In genomic region chr9:23621166-23621565, GRCh38 we compare ENCODE assay signal across 20 cellular contexts.
DNase-seq lines count a peak whose midpoint lies in the region; ATAC-seq and TF ChIP-seq lines count a peak whose summit lies in the region.
"Had no signal": no experiment of that assay in that cellular context is flagged by ENCODE, and none has a peak within 500 bp of the region (broad histone marks: within the 10 kb centered on the region; RNA-seq: fewer than 3 reads in every experiment).

No MANE protein-coding gene starts in this region.

- H3K4me3 ChIP-seq in PC-9 (no peak overlapping the region), mammary epithelial cell (replicated peaks in 1 of 3; ENCODE audit: insufficient read depth in 1 of 3, low read depth in 2 of 3, low read length in 3 of 3) (no peak overlapping the region)
- H3K4me3 ChIP-seq: HAP-1, pancreas had no signal

- H3K9ac ChIP-seq in mammary epithelial cell (ENCODE audit: insufficient read depth, low read length), result no peak overlapping the region

- CTCF ChIA-PET in PC-9 (lab: Charles Lee), result no interaction called here
- CTCF ChIA-PET in mammary epithelial cell (lab: Charles Lee; ENCODE audit: low non-redundant PET), result no interaction called here

- peak overlapping the region; percentile 83 for H3K27ac Mint-ChIP-seq in nephron progenitor cell
- H3K27ac Mint-ChIP-seq: mesothelial cell of epicardium; natural killer cell treated with Interleukin-12 subunit alpha and Interleukin-12 subunit beta and Interleukin-15 and Interleukin-18, amount 100 ng/mL, for 72 hours had no signal

- DNase-seq in COLO829 (ENCODE audit: low spot score) (peak; percentile 4), PC-9 (peak in 1 of 2 experiments; percentile 79), mammary epithelial cell (peak; percentile 78), nephron progenitor cell (no peak), SW 1271 (lab: John Stamatoyannopoulos, UW) (no peak), NCI-H526 (lab: John Stamatoyannopoulos, UW) (no peak)
- DNase-seq in activated effector memory CD4-positive, alpha-beta T cell treated with Interleukin-2 at 50 U/mL for 16 hours, result no peak
- DNase-seq: activated CD8-positive, alpha-beta memory T cell treated with anti-CD3 and anti-CD28 coated beads, Interleukin-2, amount 50 U/mL, for 48 hours; activated effector memory CD4-positive, alpha-beta T cell treated with anti-CD3 and anti-CD28 coated beads, Interleukin-2, amount 50 U/mL, for 16 hours; NCI-H1417 treated with DMSO at 0.1 percent for 48 hours; NCI-H2107; pancreas; SHP77; stimulated activated CD4-positive, alpha-beta T cell treated with anti-CD3 and anti-CD28 coated beads, Interleukin-2, amount 100 ng/mL, for 24 hours; stimulated activated naive CD4-positive, alpha-beta T cell had no signal

- H3K27me3 ChIP-seq in PC-9 (ENCODE audit: insufficient read depth, low read depth) (no peaks in the 10 kb centered on the region), mammary epithelial cell (ENCODE audit: insufficient read depth, low read length) (no peaks in the 10 kb centered on the region)
- H3K27me3 ChIP-seq: pancreas had no signal

- dilution Hi-C loops in mammary epithelial cell (cut with HindIII; ENCODE audit: low sequenced_read_pairs), result no loop called here

- H3K9me3 ChIP-seq in PC-9 (ENCODE audit: insufficient read depth, low read depth) (peaks cover 3% of the 10 kb centered on the region; the same call in 1 of the 2 replicates), mammary epithelial cell (replicated peaks; ENCODE audit: insufficient read depth, low read length) (no peaks in the 10 kb centered on the region)
- H3K9me3 ChIP-seq: HAP-1, pancreas had no signal

- TF ChIP-seq CTCF in PC-9 (conservative IDR thresholded peaks at IDR 0.05), result no peak
- TF ChIP-seq CTCF in mammary epithelial cell (conservative IDR thresholded peaks at IDR 0.05 in 1 of 2, IDR thresholded peaks at IDR 0.05 in 1 of 2; ENCODE audit: extremely low read depth in 1 of 2, insufficient read depth in 1 of 2, low read depth in 1 of 2, low read length in 2 of 2), result no peak
- no peak for TF ChIP-seq CTCF in nephron progenitor cell (IDR thresholded peaks at IDR 0.05)

- H3K27ac ChIP-seq in PC-9, result peak overlapping the region; percentile 80
- peak overlapping the region; percentile 30 for H3K27ac ChIP-seq in mammary epithelial cell (ENCODE audit: insufficient read depth, low read depth, low read length)
- H3K27ac ChIP-seq: pancreas, VCaP had no signal

- H3K4me1 ChIP-seq in PC-9 (replicated peaks; ENCODE audit: insufficient read depth) (peaks cover 29% of the 10 kb centered on the region), mammary epithelial cell (ENCODE audit: insufficient read depth, low read length) (peaks cover 20% of the 10 kb centered on the region)
- H3K4me1 ChIP-seq: HAP-1, pancreas had no signal

- H3K9me3 Mint-ChIP-seq in nephron progenitor cell, result peaks cover 5% of the 10 kb centered on the region

- ATAC-seq in HG03039 (IDR thresholded peaks at IDR 0.05; ENCODE audit: unreplicated experiment), result no peak
- ATAC-seq: natural killer cell treated with Interleukin-12 subunit alpha and Interleukin-12 subunit beta and Interleukin-15 and Interleukin-18, amount 100 ng/mL, for 72 hours; pancreas had no signal

- in situ Hi-C loops in mammary epithelial cell (cut with MboI; ENCODE audit: low sequenced_read_pairs in 2 of 2), result no loop called here

- intact Hi-C loops in PC-9 (cut with micrococcal nuclease; ENCODE audit: unreplicated experiment), result no loop called here
- intact Hi-C loops in mammary epithelial cell (cut with micrococcal nuclease), result loop anchor here (5.0 kb wide), 1 partner anchor 206 kb away; the partner anchor contains the start of gene ELAVL2

- H3K4me2 ChIP-seq in PC-9, result peak overlapping the region; percentile 49
- peak overlapping the region; percentile 9 for H3K4me2 ChIP-seq in mammary epithelial cell (ENCODE audit: insufficient read depth, low read depth, low read length)

- peaks cover 9% of the 10 kb centered on the region for H3K36me3 Mint-ChIP-seq in nephron progenitor cell (ENCODE audit: low read depth)
- H3K36me3 Mint-ChIP-seq: mesothelial cell of epicardium had no signal

- peaks cover 22% of the 10 kb centered on the region for H3F3A ChIP-seq in PC-9 (ENCODE audit: insufficient read depth, low read depth)

- H3K27me3 Mint-ChIP-seq in nephron progenitor cell (ENCODE audit: low read depth, poor library complexity), result no peaks in the 10 kb centered on the region
- H3K27me3 Mint-ChIP-seq: natural killer cell treated with Interleukin-12 subunit alpha and Interleukin-12 subunit beta and Interleukin-15 and Interleukin-18, amount 100 ng/mL, for 72 hours had no signal

- BruUV-seq in PC-9 (replicated peaks; lab: Mats Ljungman, UMichigan) (no TSS peak), mammary epithelial cell (replicated peaks; lab: Mats Ljungman, UMichigan) (no TSS peak)

- H4K20me1 ChIP-seq in PC-9 (ENCODE audit: insufficient read depth) (no peaks in the 10 kb centered on the region), mammary epithelial cell (ENCODE audit: insufficient read depth, low read length) (no peaks in the 10 kb centered on the region)

- WGBS in mammary epithelial cell (ENCODE audit: low coverage, missing lambda C conversion rate), result 66% methylated on average over 2 of the region's 2 CpGs

- H3K79me2 ChIP-seq in PC-9 (ENCODE audit: low read depth) (no peaks in the 10 kb centered on the region), mammary epithelial cell (ENCODE audit: insufficient read depth, low read length) (no peaks in the 10 kb centered on the region)

- POLR2A ChIA-PET in PC-9 (lab: Charles Lee; ENCODE audit: unreplicated experiment), result no interaction called here

- no peaks in the 10 kb centered on the region for H3K9me2 ChIP-seq in PC-9 (ENCODE audit: insufficient read depth)

- no peak overlapping the region for H3K4me3 Mint-ChIP-seq in nephron progenitor cell
- H3K4me3 Mint-ChIP-seq: mesothelial cell of epicardium; natural killer cell treated with Interleukin-12 subunit alpha and Interleukin-12 subunit beta and Interleukin-15 and Interleukin-18, amount 100 ng/mL, for 72 hours had no signal

- peaks cover 41% of the 10 kb centered on the region for H3K4me1 Mint-ChIP-seq in nephron progenitor cell
- H3K4me1 Mint-ChIP-seq: mesothelial cell of epicardium had no signal

- H2AFZ ChIP-seq in PC-9 (peak overlapping the region; percentile 53; the same call in 1 of the 2 replicates), mammary epithelial cell (ENCODE audit: low read depth, low read length) (peak overlapping the region; percentile 66)

- no peaks in the 10 kb centered on the region for H3K36me3 ChIP-seq in PC-9 (ENCODE audit: low read depth)
- H3K36me3 ChIP-seq in mammary epithelial cell (ENCODE audit: insufficient read depth, low read length), result no peaks in the 10 kb centered on the region
- H3K36me3 ChIP-seq: HAP-1, pancreas had no signal

Comparison
In these comparisons a context has a peak if more than half of its experiments do, and no peak if none do; other contexts are left out.
1. DNase-seq: peak in COLO829 (single experiment) and mammary epithelial cell (single experiment); none in nephron progenitor cell (single experiment), activated effector memory CD4-positive, alpha-beta T cell treated with Interleukin-2 at 50 U/mL for 16 hours (single experiment), SW 1271 (0 of 2) and NCI-H526 (0 of 2).